Comparison of ENCODE assay signal across 8 cellular contexts in the genomic region with DNA sequence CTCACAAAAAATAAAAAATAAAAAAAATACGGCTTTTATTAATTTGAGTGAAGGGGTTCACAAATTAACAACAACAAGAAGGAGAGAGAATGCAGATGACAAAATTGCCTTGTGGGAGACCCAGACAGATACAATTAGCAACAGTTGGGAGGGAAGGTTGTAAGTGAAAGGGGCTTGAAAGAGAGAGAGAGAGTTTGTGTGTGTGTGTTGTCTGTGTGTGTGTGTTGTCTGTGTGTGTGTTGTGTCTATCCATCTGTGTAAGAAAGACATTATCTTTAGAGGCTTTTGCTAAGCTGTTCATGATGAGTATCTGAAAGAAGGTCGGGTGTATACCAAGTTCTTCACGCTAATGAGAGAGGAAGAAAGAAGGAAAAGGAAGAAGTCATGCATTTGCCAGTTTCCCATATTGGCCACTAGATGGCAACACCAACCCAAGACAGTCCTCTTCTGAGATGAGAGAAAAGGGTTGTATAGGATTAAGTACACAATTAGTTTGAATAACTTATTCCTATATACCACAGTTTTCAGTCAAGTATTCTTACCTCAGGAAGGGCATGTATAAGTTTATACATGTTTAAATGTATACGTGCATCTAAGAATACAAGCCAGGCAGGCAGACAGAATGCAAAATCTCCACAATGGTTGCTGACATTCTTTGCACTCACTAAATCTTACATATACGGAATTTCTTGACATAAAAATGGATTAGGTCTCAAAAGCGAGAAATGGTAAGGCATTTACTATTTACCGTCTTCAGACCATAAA.
DNase-seq lines count a peak whose midpoint lies in the region; ATAC-seq and TF ChIP-seq lines count a peak whose summit lies in the region.

No MANE protein-coding gene starts in this region.

- H3K36me3 ChIP-seq in KOPT-K1 (ENCODE audit: insufficient read depth, low read length) (no peaks in the 10 kb centered on the region), SJCRH30 (no peaks in the 10 kb centered on the region), kidney epithelial cell (ENCODE audit: control insufficient read depth, insufficient read depth, low read length) (no peaks in the 10 kb centered on the region)

- peak; percentile 83 for ATAC-seq in activated CD8-positive, alpha-beta memory T cell treated with anti-CD3 and anti-CD28 coated beads, Interleukin-2, amount 10 ng/mL, durations not matched to agents 7 days and 5 days
- peak; percentile 61 for ATAC-seq in GM21737 (IDR thresholded peaks at IDR 0.05; ENCODE audit: unreplicated experiment)

- peaks cover 7% of the 10 kb centered on the region for H3K36me3 Mint-ChIP-seq in activated CD8-positive, alpha-beta memory T cell treated with anti-CD3 and anti-CD28 coated beads, Interleukin-2, amount 10 ng/mL, durations not matched to agents 7 days and 5 days

- H3K4me1 ChIP-seq in SJCRH30, result peaks cover 2% of the 10 kb centered on the region; the same call in 1 of the 2 replicates

- H3K9me3 ChIP-seq in KOPT-K1 (ENCODE audit: insufficient read depth, low read length, poor library complexity, severe bottlenecking), result no peaks in the 10 kb centered on the region
- H3K9me3 ChIP-seq in SJCRH30 (replicated peaks), result no peaks in the 10 kb centered on the region

- peak overlapping the region; percentile 52 for H3K4me3 ChIP-seq in SJCRH30
- H3K4me3 ChIP-seq in cardiac fibroblast (replicated peaks in 1 of 2; ENCODE audit: low read depth in 2 of 2, low read length in 2 of 2), result peak overlapping the region in 1 of 2 donors; percentile 36
- peak overlapping the region; percentile 15 for H3K4me3 ChIP-seq in kidney epithelial cell (ENCODE audit: low read depth, low read length)

- peak; percentile 59 for DNase-seq in activated CD8-positive, alpha-beta memory T cell treated with anti-CD3 and anti-CD28 coated beads, Interleukin-2, amount 10 ng/mL, durations not matched to agents 7 days and 5 days
- DNase-seq in activated CD8-positive, alpha-beta memory T cell treated with anti-CD3 and anti-CD28 coated beads, Interleukin-2, amount 50 U/mL, for 48 hours, result no peak
- DNase-seq in SJCRH30 (peak; percentile 14 to 74), cardiac fibroblast (ENCODE audit: low read depth in 2 of 2) (peak; percentile 82 to 84), kidney epithelial cell (ENCODE audit: low read depth) (no peak)
- peak; percentile 20 for DNase-seq in stimulated activated CD8-positive, alpha-beta memory T cell treated with anti-CD3 and anti-CD28 coated beads, Interleukin-12 subunit alpha, Interleukin-12 subunit beta, amount 100 ng/mL, for 1 hour (ENCODE audit: low read depth)

- TF ChIP-seq CTCF in cardiac fibroblast (IDR thresholded peaks at IDR 0.05; ENCODE audit: low read depth, low read length), result peak; percentile 84
- peak; percentile 88 for TF ChIP-seq CTCF in kidney epithelial cell (IDR thresholded peaks at IDR 0.05; ENCODE audit: insufficient read depth, low read length, poor library complexity, severe bottlenecking)

- peak overlapping the region; percentile 73 for H3K4me3 Mint-ChIP-seq in activated CD8-positive, alpha-beta memory T cell treated with anti-CD3 and anti-CD28 coated beads, Interleukin-2, amount 10 ng/mL, durations not matched to agents 7 days and 5 days

- peak overlapping the region; percentile 60 for H3K27ac ChIP-seq in KOPT-K1 (ENCODE audit: low read depth, low read length, poor library complexity, severe bottlenecking)
- H3K27ac ChIP-seq in SJCRH30, result no peak overlapping the region

- no peaks in the 10 kb centered on the region for H3K9me3 Mint-ChIP-seq in activated CD8-positive, alpha-beta memory T cell treated with anti-CD3 and anti-CD28 coated beads, Interleukin-2, amount 10 ng/mL, durations not matched to agents 7 days and 5 days (ENCODE audit: low read depth)

- CTCF ChIA-PET in activated CD8-positive, alpha-beta memory T cell treated with anti-CD3 and anti-CD28 coated beads, Interleukin-2, amount 10 ng/mL, durations not matched to agents 7 days and 5 days (lab: Charles Lee), result interaction anchor here (0.7 to 5.4 kb wide), 17 partner anchors 9 to 374 kb away, joined by 3 to 33 read pairs (median 3); a partner anchor contains a TSS

- H3K27me3 ChIP-seq in SJCRH30 (no peaks in the 10 kb centered on the region), kidney epithelial cell (ENCODE audit: control insufficient read depth, insufficient read depth, low read length) (no peaks in the 10 kb centered on the region)

- H3K27ac Mint-ChIP-seq in activated CD8-positive, alpha-beta memory T cell treated with anti-CD3 and anti-CD28 coated beads, Interleukin-2, amount 10 ng/mL, durations not matched to agents 7 days and 5 days, result peak overlapping the region; percentile 90

- H3K4me1 Mint-ChIP-seq in activated CD8-positive, alpha-beta memory T cell treated with anti-CD3 and anti-CD28 coated beads, Interleukin-2, amount 10 ng/mL, durations not matched to agents 7 days and 5 days, result peaks cover 22% of the 10 kb centered on the region

- H3K27me3 Mint-ChIP-seq in activated CD8-positive, alpha-beta memory T cell treated with anti-CD3 and anti-CD28 coated beads, Interleukin-2, amount 10 ng/mL, durations not matched to agents 7 days and 5 days, result peaks cover 11% of the 10 kb centered on the region

Comparison
In these comparisons a context has a peak if more than half of its experiments do, and no peak if none do; other contexts are left out.
1. DNase-seq: peak in activated CD8-positive, alpha-beta memory T cell treated with anti-CD3 and anti-CD28 coated beads, Interleukin-2, amount 10 ng/mL, durations not matched to agents 7 days and 5 days (single experiment), SJCRH30 (2 of 2), cardiac fibroblast (2 of 2) and stimulated activated CD8-positive, alpha-beta memory T cell treated with anti-CD3 and anti-CD28 coated beads, Interleukin-12 subunit alpha, Interleukin-12 subunit beta, amount 100 ng/mL, for 1 hour (single experiment); none in activated CD8-positive, alpha-beta memory T cell treated with anti-CD3 and anti-CD28 coated beads, Interleukin-2, amount 50 U/mL, for 48 hours (single experiment) and kidney epithelial cell (single experiment).